27 cellular contexts compared by ENCODE assay signal in the genomic region with DNA sequence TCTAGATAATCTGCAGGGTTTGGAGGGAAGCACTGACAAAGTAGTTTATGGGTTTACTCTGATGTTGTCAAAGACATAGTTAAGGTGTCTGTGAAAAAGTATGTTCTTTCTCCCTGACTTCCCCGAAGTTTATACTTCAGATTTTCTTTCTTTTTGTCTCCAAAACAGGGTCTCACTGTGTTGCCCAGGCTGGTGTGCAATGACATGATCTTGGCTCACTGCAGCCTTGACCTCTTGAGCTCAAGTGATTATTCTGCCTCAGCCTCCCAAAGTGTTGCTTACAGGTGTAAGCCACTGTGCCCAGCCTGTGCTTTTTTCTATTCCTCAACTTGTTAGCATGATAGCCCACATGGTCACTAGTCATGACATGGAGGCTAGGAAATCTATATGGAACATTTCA.
"Had no signal": no experiment of that assay in that cellular context is flagged by ENCODE, and none has a peak within 500 bp of the region (broad histone marks: within the 10 kb centered on the region; RNA-seq: fewer than 3 reads in every experiment).

No MANE protein-coding gene starts in this region.

- H3K4me3 ChIP-seq: coronary artery, esophagus squamous epithelium, heart right ventricle, left lung, neural progenitor cell, prostate gland, right atrium auricular region, sigmoid colon, thoracic aorta, tibial nerve, upper lobe of right lung, vagina had no signal

- H3K9me3 Mint-ChIP-seq: naive thymus-derived CD4-positive, alpha-beta T cell; nephron; neural progenitor cell; stimulated activated memory B cell treated with anti-CD40 and anti-IgM and Interleukin-4, amounts not matched to agents 10 μg/mL and 1 μg/mL and 100 μg/mL, for 72 hours had no signal

- H3K27me3 Mint-ChIP-seq: naive thymus-derived CD4-positive, alpha-beta T cell; stimulated activated memory B cell treated with anti-CD40 and anti-IgM and Interleukin-4, amounts not matched to agents 10 μg/mL and 1 μg/mL and 100 μg/mL, for 72 hours had no signal

- H3K4me2 ChIP-seq: neural progenitor cell had no signal

- H3K4me3 Mint-ChIP-seq: naive thymus-derived CD4-positive, alpha-beta T cell; nephron; neural progenitor cell; stimulated activated memory B cell treated with anti-CD40 and anti-IgM and Interleukin-4, amounts not matched to agents 10 μg/mL and 1 μg/mL and 100 μg/mL, for 72 hours had no signal

- H3K27ac Mint-ChIP-seq: nephron; neural progenitor cell; stimulated activated memory B cell treated with anti-CD40 and anti-IgM and Interleukin-4, amounts not matched to agents 10 μg/mL and 1 μg/mL and 100 μg/mL, for 72 hours had no signal

- H3K4me1 ChIP-seq: neural progenitor cell, prostate gland, right atrium auricular region, sigmoid colon, tibial nerve, upper lobe of right lung, vagina had no signal

- H3K9me3 ChIP-seq: esophagus squamous epithelium, heart right ventricle, left lung, prostate gland, right atrium auricular region, sigmoid colon, thoracic aorta, tibial nerve, upper lobe of right lung, vagina had no signal

- H3K27ac ChIP-seq: coronary artery, esophagus squamous epithelium, heart right ventricle, left lung, neural progenitor cell, prostate gland, right atrium auricular region, sigmoid colon, thoracic aorta, tibial nerve, upper lobe of right lung, vagina had no signal

- H3K4me1 Mint-ChIP-seq: nephron, neural progenitor cell had no signal

- ATAC-seq: heart right ventricle; left cardiac atrium; left lung; naive thymus-derived CD4-positive, alpha-beta T cell; stimulated activated memory B cell treated with anti-CD40 and anti-IgM and Interleukin-4, amounts not matched to agents 10 μg/mL and 1 μg/mL and 100 μg/mL, for 72 hours; stimulated activated naive CD8-positive, alpha-beta T cell treated with anti-CD3 and anti-CD28 coated beads, Interleukin-15, Interleukin-2, amounts not matched to agents 100 U/mL and 50 U/mL, for 24 hours; upper lobe of right lung had no signal

- H3K9ac ChIP-seq: neural progenitor cell had no signal

- DNase-seq: dermis blood vessel endothelial cell; effector memory CD4-positive, alpha-beta T cell; erythroblast; esophagus squamous epithelium; foreskin melanocyte; glutamatergic neuron; heart right ventricle; hippocampal formation; left cardiac atrium; left lung; mesendoderm; midbrain; naive thymus-derived CD4-positive, alpha-beta T cell; nucleus accumbens; sigmoid colon; stimulated activated CD4-positive, alpha-beta T cell treated with anti-CD3 and anti-CD28 coated beads, Interleukin-4, amount 100 ng/mL, for 4 hours; stimulated activated naive CD8-positive, alpha-beta T cell treated with anti-CD3 and anti-CD28 coated beads, Interleukin-15, Interleukin-2, amounts not matched to agents 100 U/mL and 50 U/mL, for 24 hours; upper lobe of right lung had no signal

- H2AFZ ChIP-seq: neural progenitor cell had no signal

- H3K27me3 ChIP-seq: esophagus squamous epithelium, heart right ventricle, left lung, neural progenitor cell, right atrium auricular region, sigmoid colon, tibial nerve, upper lobe of right lung, vagina had no signal
